8 cellular contexts compared by ENCODE assay signal in the genomic region with DNA sequence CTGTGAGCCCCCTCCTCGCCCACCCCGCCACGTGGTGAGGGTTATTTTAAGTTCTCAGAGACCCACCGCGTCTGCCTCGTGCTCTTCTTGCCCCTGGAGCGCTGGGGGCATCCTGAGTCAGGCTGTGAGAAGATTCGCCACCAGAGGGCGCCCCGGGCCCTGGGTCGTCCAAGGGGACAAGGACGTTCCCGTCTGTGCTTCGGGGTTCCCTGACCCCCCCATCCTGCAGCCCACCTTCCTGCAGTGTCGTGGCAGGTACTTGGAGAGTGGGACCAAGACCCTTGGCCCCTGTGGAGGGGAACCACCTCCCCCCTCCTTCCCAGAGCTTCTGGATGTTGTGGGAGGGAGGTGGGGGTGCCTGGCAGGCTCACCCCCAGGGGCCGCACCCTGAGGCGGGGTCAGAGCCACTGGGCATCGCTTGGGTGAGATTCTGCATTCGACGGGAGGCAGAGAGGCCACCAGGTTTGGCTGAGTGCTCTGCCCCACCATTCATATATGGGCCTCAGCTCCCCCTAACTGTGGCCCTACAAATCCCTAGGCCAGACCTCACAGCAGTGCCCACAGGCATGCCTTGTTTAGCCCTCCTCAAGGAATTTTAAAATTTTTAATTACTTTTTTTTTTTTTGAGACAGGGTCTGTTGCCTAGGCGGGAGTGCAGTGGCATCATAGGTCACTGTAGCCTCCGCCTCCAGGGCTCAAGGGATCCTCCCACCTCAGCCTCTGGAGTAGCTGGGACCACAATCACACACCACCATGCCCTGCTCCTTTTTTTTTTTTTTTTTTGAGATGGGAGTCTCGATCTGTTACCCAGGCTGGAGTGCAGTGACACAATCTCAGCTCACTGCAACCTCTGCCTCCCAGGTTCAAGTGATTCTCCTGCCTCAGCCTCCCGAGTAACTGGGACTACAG. TPM values are rescaled to one million over a fixed set of nuclear protein-coding genes. Genes with fewer than 3 reads are reported as not detected.
DNase-seq lines count a peak whose midpoint lies in the region; ATAC-seq and TF ChIP-seq lines count a peak whose summit lies in the region.

No MANE protein-coding gene starts in this region.

- no peak overlapping the region for H3K27ac Mint-ChIP-seq in T-helper 2 cell treated with Interferon-gamma antibody and Interleukin-4, amounts not matched to agents 5 μg/mL and 100 μg/mL, for 36 hours
- H3K27ac Mint-ChIP-seq in activated naive CD8-positive, alpha-beta T cell treated with anti-CD3 and anti-CD28 coated beads, Interleukin-2, amount 50 U/mL, for 24 hours: peak overlapping the region; percentile 49

- no peaks in the 10 kb centered on the region for H3K4me1 ChIP-seq in right cardiac atrium (ENCODE audit: control insufficient read depth, insufficient read depth, low read length)

- TF ChIP-seq EP300 in Ishikawa (IDR thresholded peaks at IDR 0.05; ENCODE audit: borderline replicate concordance): peak; percentile 41; the same call in 1 of the 2 replicates

- H3K4me3 Mint-ChIP-seq in T-helper 2 cell treated with Interferon-gamma antibody and Interleukin-4, amounts not matched to agents 5 μg/mL and 100 μg/mL, for 36 hours: no peak overlapping the region
- H3K4me3 Mint-ChIP-seq in activated naive CD8-positive, alpha-beta T cell treated with anti-CD3 and anti-CD28 coated beads, Interleukin-2, amount 50 U/mL, for 24 hours: no peak overlapping the region

- no peaks in the 10 kb centered on the region for H3K9me3 Mint-ChIP-seq in T-helper 2 cell treated with Interferon-gamma antibody and Interleukin-4, amounts not matched to agents 5 μg/mL and 100 μg/mL, for 36 hours
- H3K9me3 Mint-ChIP-seq in activated naive CD8-positive, alpha-beta T cell treated with anti-CD3 and anti-CD28 coated beads, Interleukin-2, amount 50 U/mL, for 24 hours: no peaks in the 10 kb centered on the region

- no peak overlapping the region for H3K4me3 ChIP-seq in right cardiac atrium (ENCODE audit: low read length)

- no peaks in the 10 kb centered on the region for H3K27me3 Mint-ChIP-seq in T-helper 2 cell treated with Interferon-gamma antibody and Interleukin-4, amounts not matched to agents 5 μg/mL and 100 μg/mL, for 36 hours (ENCODE audit: low read depth)
- no peaks in the 10 kb centered on the region for H3K27me3 Mint-ChIP-seq in activated naive CD8-positive, alpha-beta T cell treated with anti-CD3 and anti-CD28 coated beads, Interleukin-2, amount 50 U/mL, for 24 hours

- peaks cover 11% of the 10 kb centered on the region for H3K4me1 Mint-ChIP-seq in T-helper 2 cell treated with Interferon-gamma antibody and Interleukin-4, amounts not matched to agents 5 μg/mL and 100 μg/mL, for 36 hours (ENCODE audit: low read depth)
- H3K4me1 Mint-ChIP-seq in activated naive CD8-positive, alpha-beta T cell treated with anti-CD3 and anti-CD28 coated beads, Interleukin-2, amount 50 U/mL, for 24 hours: peaks cover 28% of the 10 kb centered on the region

- no peak overlapping the region for H3K27ac ChIP-seq in right cardiac atrium (ENCODE audit: low read length)

- peak; percentile 62 for ATAC-seq in activated naive CD8-positive, alpha-beta T cell treated with anti-CD3 and anti-CD28 coated beads, Interleukin-2, amount 50 U/mL, for 24 hours
- peak; percentile 48 to 71 for ATAC-seq in right cardiac atrium

- H3K9me3 ChIP-seq in right cardiac atrium (ENCODE audit: control insufficient read depth, low read length): no peaks in the 10 kb centered on the region

- intact Hi-C loops in right cardiac atrium (cut with DNase I): loop anchor here in 2 of 4 donors (5.0 kb wide), 2 partner anchors 36 to 79 kb away; no protein-coding TSS in a partner anchor

- peak; percentile 63 for TF ChIP-seq RAD21 in Ishikawa (IDR thresholded peaks at IDR 0.05; ENCODE audit: low read depth)

- DNase-seq in NCI-H1092 treated with DMSO at 0.1 percent for 48 hours (lab: John Stamatoyannopoulos, UW) (peak; percentile 19), NCI-H1092 (lab: John Stamatoyannopoulos, UW) (no peak), right cardiac atrium (peak; percentile 84 to 95 (median 92)), NCI-H1694 treated with DMSO at 0.1 percent for 48 hours (lab: John Stamatoyannopoulos, UW) (no peak)
- peak; percentile 74 for DNase-seq in T-helper 2 cell treated with Interferon-gamma antibody and Interleukin-4, amounts not matched to agents 5 μg/mL and 100 μg/mL, for 36 hours (ENCODE audit: low spot score)
- peak; percentile 96 for DNase-seq in activated naive CD8-positive, alpha-beta T cell treated with anti-CD3 and anti-CD28 coated beads, Interleukin-2, amount 50 U/mL, for 24 hours
- DNase-seq in stimulated activated CD4-positive, alpha-beta T cell treated with anti-CD3 and anti-CD28 coated beads, Interleukin-12 subunit alpha, Interleukin-12 subunit beta, amount 100 ng/mL, for 48 hours (ENCODE audit: low read depth in 2 of 3, low spot score in 1 of 3): peak; percentile 78 to 94 (median 87)

- peaks cover 20% of the 10 kb centered on the region for H3K36me3 Mint-ChIP-seq in T-helper 2 cell treated with Interferon-gamma antibody and Interleukin-4, amounts not matched to agents 5 μg/mL and 100 μg/mL, for 36 hours (ENCODE audit: low read depth)
- H3K36me3 Mint-ChIP-seq in activated naive CD8-positive, alpha-beta T cell treated with anti-CD3 and anti-CD28 coated beads, Interleukin-2, amount 50 U/mL, for 24 hours (ENCODE audit: low read depth): peaks cover 22% of the 10 kb centered on the region

- 31% methylated on average over 24 of the region's 24 CpGs for WGBS in right cardiac atrium

- H3K27me3 ChIP-seq in right cardiac atrium (ENCODE audit: control insufficient read depth, insufficient read depth): no peaks in the 10 kb centered on the region

TF ChIP-seq in Ishikawa, 13 proteins besides CTCF, POLR2A, EP300 and RAD21:
- TF ChIP-seq TAF1 (IDR thresholded peaks at IDR 0.05; ENCODE audit: low read depth): 0 out of 2 replicates have a peak, but pooled peaks have one; percentile 30
- TF ChIP-seq EGR1 (IDR thresholded peaks at IDR 0.05): no peak
- no peak for TF ChIP-seq YY1 (IDR thresholded peaks at IDR 0.05; ENCODE audit: low read depth)
- TF ChIP-seq TEAD4 (IDR thresholded peaks at IDR 0.05): no peak
- no peak for TF ChIP-seq FOXM1 (IDR thresholded peaks at IDR 0.05; ENCODE audit: borderline replicate concordance, low read depth)
- TF ChIP-seq NFIC (IDR thresholded peaks at IDR 0.05): no peak
- TF ChIP-seq USF1 (IDR thresholded peaks at IDR 0.05): no peak
- peak; percentile 70 for TF ChIP-seq MAX (IDR thresholded peaks at IDR 0.05)
- no peak for TF ChIP-seq CEBPB (IDR thresholded peaks at IDR 0.05)
- TF ChIP-seq ZBTB7A (IDR thresholded peaks at IDR 0.05; ENCODE audit: low read depth): peak; percentile 89
- TF ChIP-seq TCF12 (IDR thresholded peaks at IDR 0.05; ENCODE audit: low read depth): no peak
- TF ChIP-seq, protein P1, sequence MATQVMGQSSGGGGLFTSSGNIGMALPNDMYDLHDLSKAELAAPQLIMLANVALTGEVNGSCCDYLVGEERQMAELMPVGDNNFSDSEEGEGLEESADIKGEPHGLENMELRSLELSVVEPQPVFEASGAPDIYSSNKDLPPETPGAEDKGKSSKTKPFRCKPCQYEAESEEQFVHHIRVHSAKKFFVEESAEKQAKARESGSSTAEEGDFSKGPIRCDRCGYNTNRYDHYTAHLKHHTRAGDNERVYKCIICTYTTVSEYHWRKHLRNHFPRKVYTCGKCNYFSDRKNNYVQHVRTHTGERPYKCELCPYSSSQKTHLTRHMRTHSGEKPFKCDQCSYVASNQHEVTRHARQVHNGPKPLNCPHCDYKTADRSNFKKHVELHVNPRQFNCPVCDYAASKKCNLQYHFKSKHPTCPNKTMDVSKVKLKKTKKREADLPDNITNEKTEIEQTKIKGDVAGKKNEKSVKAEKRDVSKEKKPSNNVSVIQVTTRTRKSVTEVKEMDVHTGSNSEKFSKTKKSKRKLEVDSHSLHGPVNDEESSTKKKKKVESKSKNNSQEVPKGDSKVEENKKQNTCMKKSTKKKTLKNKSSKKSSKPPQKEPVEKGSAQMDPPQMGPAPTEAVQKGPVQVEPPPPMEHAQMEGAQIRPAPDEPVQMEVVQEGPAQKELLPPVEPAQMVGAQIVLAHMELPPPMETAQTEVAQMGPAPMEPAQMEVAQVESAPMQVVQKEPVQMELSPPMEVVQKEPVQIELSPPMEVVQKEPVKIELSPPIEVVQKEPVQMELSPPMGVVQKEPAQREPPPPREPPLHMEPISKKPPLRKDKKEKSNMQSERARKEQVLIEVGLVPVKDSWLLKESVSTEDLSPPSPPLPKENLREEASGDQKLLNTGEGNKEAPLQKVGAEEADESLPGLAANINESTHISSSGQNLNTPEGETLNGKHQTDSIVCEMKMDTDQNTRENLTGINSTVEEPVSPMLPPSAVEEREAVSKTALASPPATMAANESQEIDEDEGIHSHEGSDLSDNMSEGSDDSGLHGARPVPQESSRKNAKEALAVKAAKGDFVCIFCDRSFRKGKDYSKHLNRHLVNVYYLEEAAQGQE (IDR thresholded peaks at IDR 0.05; ENCODE audit: low read depth): no peak
- TF ChIP-seq CREB1 (IDR thresholded peaks at IDR 0.05; ENCODE audit: low read depth): no peak

RNA-seq across cellular contexts. Expression of gene RHOF, which starts 17.0 kb away (rescaled TPM):
- total RNA-seq in right cardiac atrium: 10 to 100 TPM; 15.2 to 23.3 (median 22.0) TPM
- 11.2 TPM for polyA plus RNA-seq in right cardiac atrium

RNA-seq across cellular contexts. Expression of gene SETD1B, which starts 27.4 kb away (rescaled TPM):
- total RNA-seq in right cardiac atrium: 10 to 100 TPM in 3 of 4 donors, 1 to 10 TPM in 1; 9.6 to 14.9 (median 13.0) TPM
- polyA plus RNA-seq in right cardiac atrium: 7.6 TPM

Comparison
In these comparisons a context has a peak if more than half of its experiments do, and no peak if none do; other contexts are left out.
1. DNase-seq: peak in NCI-H1092 treated with DMSO at 0.1 percent for 48 hours (single experiment), T-helper 2 cell treated with Interferon-gamma antibody and Interleukin-4, amounts not matched to agents 5 μg/mL and 100 μg/mL, for 36 hours (single experiment), activated naive CD8-positive, alpha-beta T cell treated with anti-CD3 and anti-CD28 coated beads, Interleukin-2, amount 50 U/mL, for 24 hours (single experiment), right cardiac atrium (3 of 3) and stimulated activated CD4-positive, alpha-beta T cell treated with anti-CD3 and anti-CD28 coated beads, Interleukin-12 subunit alpha, Interleukin-12 subunit beta, amount 100 ng/mL, for 48 hours (3 of 3); none in NCI-H1092 (single experiment) and NCI-H1694 treated with DMSO at 0.1 percent for 48 hours (single experiment).